In genomic region chr17:56656961-56657360, GRCh38 we compare ENCODE assay signal across 21 cellular contexts.
"Had no signal": no experiment of that assay in that cellular context is flagged by ENCODE, and none has a peak within 500 bp of the region (broad histone marks: within the 10 kb centered on the region; RNA-seq: fewer than 3 reads in every experiment).

No MANE protein-coding gene starts in this region.

- DNase-seq: esophagus squamous epithelium; foreskin fibroblast; immature natural killer cell; left ventricle myocardium superior; mesenchymal stem cell; midbrain; right lobe of liver; stimulated activated CD4-positive, alpha-beta T cell treated with anti-CD3 and anti-CD28 coated beads, Interleukin-4, amount 100 ng/mL, for 1 hour; stimulated activated CD8-positive, alpha-beta memory T cell treated with anti-CD3 and anti-CD28 coated beads, Interleukin-4, amount 100 ng/mL, for 48 hours; stimulated activated naive CD8-positive, alpha-beta T cell treated with anti-CD3 and anti-CD28 coated beads, Interleukin-15, Interleukin-2, amounts not matched to agents 100 U/mL and 50 U/mL, for 24 hours; thyroid gland; upper lobe of left lung had no signal

- H3K4me3 ChIP-seq: esophagus squamous epithelium, gastroesophageal sphincter, lung, prostate gland, right lobe of liver, suprapubic skin, thyroid gland, upper lobe of left lung, vagina had no signal

- H3K27me3 ChIP-seq: esophagus squamous epithelium, gastroesophageal sphincter, right lobe of liver, thyroid gland, upper lobe of left lung, vagina had no signal

- H3K9ac ChIP-seq: parathyroid adenoma had no signal

- H3K4me1 ChIP-seq: esophagus squamous epithelium, gastroesophageal sphincter, parathyroid adenoma, prostate gland, right lobe of liver, suprapubic skin, thyroid gland, upper lobe of left lung had no signal

- H3K79me2 ChIP-seq: parathyroid adenoma had no signal

- H3K4me1 Mint-ChIP-seq: immature natural killer cell; stimulated activated effector memory CD8-positive, alpha-beta T cell treated with anti-CD3 and anti-CD28 coated beads, Interleukin-12 subunit alpha, Interleukin-12 subunit beta, amount 100 ng/mL, for 72 hours had no signal

- H3K4me3 Mint-ChIP-seq: dendritic cell treated with granulocyte-macrophage colony-stimulating factor and Interleukin-4, amounts not matched to agents 40 ng/mL and 50 ng/mL, for 4 days; immature natural killer cell; natural killer cell treated with Interleukin-12 subunit alpha and Interleukin-12 subunit beta and Interleukin-15 and Interleukin-18, amount 100 ng/mL, for 72 hours; stimulated activated effector memory CD8-positive, alpha-beta T cell treated with anti-CD3 and anti-CD28 coated beads, Interleukin-12 subunit alpha, Interleukin-12 subunit beta, amount 100 ng/mL, for 72 hours had no signal

- H3K36me3 ChIP-seq: esophagus squamous epithelium, gastroesophageal sphincter, prostate gland, right lobe of liver, suprapubic skin, thyroid gland, upper lobe of left lung, vagina had no signal

- H2AFZ ChIP-seq: parathyroid adenoma had no signal

- H3K36me3 Mint-ChIP-seq: natural killer cell treated with Interleukin-12 subunit alpha and Interleukin-12 subunit beta and Interleukin-15 and Interleukin-18, amount 100 ng/mL, for 72 hours; stimulated activated effector memory CD8-positive, alpha-beta T cell treated with anti-CD3 and anti-CD28 coated beads, Interleukin-12 subunit alpha, Interleukin-12 subunit beta, amount 100 ng/mL, for 72 hours had no signal

- H3K9me3 Mint-ChIP-seq: natural killer cell treated with Interleukin-12 subunit alpha and Interleukin-12 subunit beta and Interleukin-15 and Interleukin-18, amount 100 ng/mL, for 72 hours had no signal

- H3K27ac Mint-ChIP-seq: dendritic cell treated with granulocyte-macrophage colony-stimulating factor and Interleukin-4, amounts not matched to agents 40 ng/mL and 50 ng/mL, for 4 days; immature natural killer cell; natural killer cell treated with Interleukin-12 subunit alpha and Interleukin-12 subunit beta and Interleukin-15 and Interleukin-18, amount 100 ng/mL, for 72 hours; stimulated activated effector memory CD8-positive, alpha-beta T cell treated with anti-CD3 and anti-CD28 coated beads, Interleukin-12 subunit alpha, Interleukin-12 subunit beta, amount 100 ng/mL, for 72 hours had no signal

- H3K27ac ChIP-seq: esophagus squamous epithelium, gastroesophageal sphincter, parathyroid adenoma, prostate gland, right lobe of liver, suprapubic skin, thyroid gland, upper lobe of left lung, vagina had no signal

- ATAC-seq: gastroesophageal sphincter; left ventricle myocardium superior; natural killer cell treated with Interleukin-12 subunit alpha and Interleukin-12 subunit beta and Interleukin-15 and Interleukin-18, amount 100 ng/mL, for 72 hours; right lobe of liver; stimulated activated effector memory CD8-positive, alpha-beta T cell treated with anti-CD3 and anti-CD28 coated beads, Interleukin-12 subunit alpha, Interleukin-12 subunit beta, amount 100 ng/mL, for 72 hours; stimulated activated naive CD8-positive, alpha-beta T cell treated with anti-CD3 and anti-CD28 coated beads, Interleukin-15, Interleukin-2, amounts not matched to agents 100 U/mL and 50 U/mL, for 24 hours had no signal

- H3K9me3 ChIP-seq: prostate gland, right lobe of liver, thyroid gland, upper lobe of left lung, vagina had no signal
